ENCODE assay signal across 9 cellular contexts in the genomic region with DNA sequence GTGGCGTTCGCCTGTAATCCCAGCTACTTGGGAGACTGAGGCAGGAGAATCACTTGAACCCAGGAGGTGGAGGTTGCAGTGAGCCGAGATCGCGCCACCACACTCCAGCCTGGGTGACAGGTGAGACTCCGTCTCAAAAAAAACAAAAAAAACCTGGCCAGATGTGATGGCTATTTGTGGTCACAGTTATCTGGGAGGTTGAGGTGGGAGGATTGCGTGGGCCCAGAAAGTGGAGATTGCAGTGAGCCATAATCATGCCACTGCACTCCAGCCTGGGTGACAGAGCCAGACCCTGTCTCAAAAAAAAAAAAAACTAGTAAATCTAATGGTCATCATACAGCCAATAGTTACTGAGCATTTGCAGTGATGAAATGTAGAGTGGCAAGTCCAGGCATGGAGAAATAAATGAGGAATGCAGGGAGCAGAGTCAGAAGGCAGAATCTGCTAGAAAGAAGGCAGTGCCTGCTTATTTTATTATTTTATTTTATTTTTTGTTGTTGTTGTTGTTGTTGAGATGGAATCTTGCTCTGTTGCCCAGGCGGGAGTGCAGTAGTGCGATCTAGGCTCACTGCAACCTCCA. TPM values are rescaled to one million over a fixed set of nuclear protein-coding genes. Genes with fewer than 3 reads are reported as not detected.
DNase-seq lines count a peak whose midpoint lies in the region; ATAC-seq and TF ChIP-seq lines count a peak whose summit lies in the region.
"Not testable (repeated sequence)": the region's sequence is repeated elsewhere in the genome, so short reads cannot be mapped to it uniquely, and the experiment has no call there.
"Had no signal": no experiment of that assay in that cellular context is flagged by ENCODE, and none has a peak within 500 bp of the region (broad histone marks: within the 10 kb centered on the region; RNA-seq: fewer than 3 reads in every experiment).

No MANE protein-coding gene starts in this region.

- H3K36me3 Mint-ChIP-seq in T-helper 17 cell (ENCODE audit: low read depth); neural crest cell (ENCODE audit: low read depth): not testable (repeated sequence)

- H3K27me3 ChIP-seq in adipocyte (replicated peaks; ENCODE audit: control insufficient read depth, insufficient read depth, low read length); breast epithelium; subcutaneous abdominal adipose tissue (ENCODE audit: control insufficient read depth in 5 of 5, insufficient read depth in 4 of 5, low read length in 5 of 5): not testable (repeated sequence)

- H3K27ac Mint-ChIP-seq in T-helper 17 cell (peak overlapping the region; percentile 8), neural crest cell (ENCODE audit: unreplicated experiment) (peak overlapping the region; percentile 15)

- not testable (repeated sequence) for DNase-seq in T-helper 17 cell; adipocyte (ENCODE audit: low read depth); breast epithelium (ENCODE audit: low spot score in 2 of 2); neural crest cell (ENCODE audit: low read depth, low spot score)
- DNase-seq in epithelial cell of esophagus (ENCODE audit: low read depth): peak; percentile 68

- not testable (repeated sequence) for H3K4me3 Mint-ChIP-seq in T-helper 17 cell, neural crest cell

- intact Hi-C loops in breast epithelium (cut with DNase I; ENCODE audit: low total_unique reads): not testable (repeated sequence)

- not testable (repeated sequence) for ATAC-seq in T-helper 17 cell

- not testable (repeated sequence) for H3K9me3 Mint-ChIP-seq in neural crest cell

- not testable (repeated sequence) for H3K4me3 ChIP-seq in adipocyte (ENCODE audit: low read length); breast epithelium; epithelial cell of esophagus (ENCODE audit: low read length); subcutaneous abdominal adipose tissue (ENCODE audit: low read depth in 1 of 5, low read length in 5 of 5)

- H3K4me1 Mint-ChIP-seq in T-helper 17 cell, neural crest cell: not testable (repeated sequence)

- H3K4me1 ChIP-seq in adipocyte (ENCODE audit: control insufficient read depth, insufficient read depth, low read length): peaks cover 47% of the 10 kb centered on the region
- peaks cover 0 to 12% of the 10 kb centered on the region in 2 donors for H3K4me1 ChIP-seq in breast epithelium
- peaks cover 5 to 56% (median 48%) of the 10 kb centered on the region in 5 donors for H3K4me1 ChIP-seq in subcutaneous abdominal adipose tissue (ENCODE audit: control insufficient read depth in 5 of 5, insufficient read depth in 5 of 5, low read length in 5 of 5)

- TF ChIP-seq POLR2A in breast epithelium (IDR thresholded peaks at IDR 0.05): not testable (repeated sequence)

- TF ChIP-seq CTCF in C4-2B (conservative IDR thresholded peaks at IDR 0.05); breast epithelium (IDR thresholded peaks at IDR 0.05); epithelial cell of esophagus (IDR thresholded peaks at IDR 0.05; ENCODE audit: insufficient read depth, low read depth, low read length, missing control alignments); neural crest cell (conservative IDR thresholded peaks at IDR 0.05): not testable (repeated sequence)

- not testable (repeated sequence) for H3K9me3 ChIP-seq in T-helper 17 cell (ENCODE audit: control insufficient read depth, low read length, poor library complexity, severe bottlenecking); adipocyte (ENCODE audit: control insufficient read depth, low read length); breast epithelium; subcutaneous abdominal adipose tissue (ENCODE audit: control insufficient read depth in 5 of 5, low read length in 5 of 5)

- H3K27me3 Mint-ChIP-seq in T-helper 17 cell; neural crest cell (ENCODE audit: low read depth): not testable (repeated sequence)

- H3K9ac ChIP-seq in adipocyte (ENCODE audit: low read length): peak overlapping the region; percentile 81
- not testable (repeated sequence) for H3K9ac ChIP-seq in subcutaneous abdominal adipose tissue (ENCODE audit: low read length in 5 of 5)

- peak overlapping the region; percentile 75 for H3K27ac ChIP-seq in C4-2B
- H3K27ac ChIP-seq in breast epithelium: peak overlapping the region; percentile 20 to 29
- peak overlapping the region; percentile 89 for H3K27ac ChIP-seq in subcutaneous abdominal adipose tissue (ENCODE audit: low read depth, low read length)

- H3K36me3 ChIP-seq in adipocyte (ENCODE audit: control insufficient read depth, insufficient read depth, low read length, severe bottlenecking); breast epithelium; subcutaneous abdominal adipose tissue (ENCODE audit: control insufficient read depth in 5 of 5, insufficient read depth in 5 of 5, low read length in 5 of 5): not testable (repeated sequence)

RNA-seq across cellular contexts. Expression of gene THRSP, which starts 3.8 kb away (rescaled TPM):
- total RNA-seq in T-helper 17 cell (not detected), breast epithelium (10 to 100 TPM in 1 of 3 donors, 1 to 10 TPM in 2; 1.6 to 74.9 (median 5.7) TPM), neural crest cell (not detected in 2 replicates)
- total RNA-seq: CD4-positive, CD25-positive, alpha-beta regulatory T cell; CD8-positive, alpha-beta T cell had no signal

RNA-seq across cellular contexts. Expression of gene NDUFC2, which starts 19.8 kb away (rescaled TPM):
- 10 to 100 TPM; 36.9 to 47.1 TPM for total RNA-seq in T-helper 17 cell
- 100 to 1,000 TPM; 101 to 105 (median 103) TPM for total RNA-seq in breast epithelium
- total RNA-seq in neural crest cell: 236 and 251 TPM in 2 replicates

RNA-seq across cellular contexts. Expression of gene KCTD14, which starts 36.8 kb away (rescaled TPM):
- under 1 TPM; 0.17 to 0.52 TPM for total RNA-seq in T-helper 17 cell
- total RNA-seq in breast epithelium: 10 to 100 TPM in 1 of 3 donors, 1 to 10 TPM in 1, under 1 TPM in 1; 0.64 to 22.4 (median 7.9) TPM
- total RNA-seq in neural crest cell: 1.4 and 1.6 TPM in 2 replicates
- total RNA-seq: CD4-positive, CD25-positive, alpha-beta regulatory T cell had no signal

Comparison
In these comparisons a context has a peak if more than half of its experiments do, and no peak if none do; other contexts are left out.
1. H3K27ac ChIP-seq: peak in every context shown above with its lines; median percentile 89 in subcutaneous abdominal adipose tissue; 75 in C4-2B; 24 in breast epithelium.